ENCODE assay signal across 1 cellular context in genomic region chr17:75581121-75581725, GRCh38.
TF ChIP-seq lines count a peak whose summit lies in the region.

No MANE protein-coding gene starts in this region.

TF ChIP-seq in K562, 482 proteins besides CTCF, POLR2A, EP300 and RAD21:
- TF ChIP-seq CC2D1A (IDR thresholded peaks at IDR 0.05): 0 out of 2 replicates have a peak, but pooled peaks have one; percentile 26
- TF ChIP-seq NFYB (IDR thresholded peaks at IDR 0.05; ENCODE audit: extremely low read depth, insufficient read length): peak; percentile 94
- TF ChIP-seq RBM25 (IDR thresholded peaks at IDR 0.05; ENCODE audit: low read depth, low read length, severe bottlenecking): peak; percentile 78
- peak; percentile 60 for TF ChIP-seq ASH1L (IDR thresholded peaks at IDR 0.05; ENCODE audit: borderline replicate concordance, low read depth, partially characterized antibody)
- TF ChIP-seq TBP (optimal IDR thresholded peaks at IDR 0.05; ENCODE audit: low read depth, low read length): peak; percentile 25
- peak; percentile 32; the same call in 1 of the 2 replicates for TF ChIP-seq MTA3 (IDR thresholded peaks at IDR 0.05; ENCODE audit: borderline replicate concordance)
- peak; percentile 39 for TF ChIP-seq FOS (IDR thresholded peaks at IDR 0.05; ENCODE audit: extremely low read depth, insufficient read length)
- TF ChIP-seq SP1 (CRISPR knock-in tag; IDR thresholded peaks at IDR 0.05): peak; percentile 77
